ENCODE assay signal across 1 cellular context in the genomic region with DNA sequence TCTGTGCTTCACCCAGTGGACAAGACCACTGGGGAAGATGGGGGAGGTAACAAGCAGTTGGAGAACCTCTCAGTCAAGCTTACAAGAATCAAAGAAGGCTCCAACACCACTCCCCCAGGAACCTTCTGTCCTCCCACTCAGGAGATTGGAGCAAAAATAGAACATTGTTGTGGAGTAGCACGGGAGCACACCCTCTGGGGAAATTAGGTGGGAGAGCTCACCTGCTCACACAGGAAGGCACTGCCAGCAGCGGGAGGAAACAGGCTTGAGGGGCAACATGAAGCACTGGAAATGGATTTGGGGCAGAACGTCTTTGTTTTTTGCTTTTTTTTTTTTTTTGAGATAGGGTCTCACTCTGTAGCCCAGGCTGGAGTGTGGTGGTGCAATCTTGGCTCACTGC.
TF ChIP-seq lines count a peak whose summit lies in the region.

No MANE protein-coding gene starts in this region.

TF ChIP-seq in HEK293, 187 proteins besides CTCF, POLR2A, EP300 and RAD21 (continued from another document):
- TF ChIP-seq PRDM10 (tag by site-specific recombination; IDR thresholded peaks at IDR 0.05), result peak; percentile 77
- TF ChIP-seq EGR2 (tag by site-specific recombination; IDR thresholded peaks at IDR 0.05; ENCODE audit: low read depth), result peak; percentile 49
